9 cellular contexts compared by ENCODE assay signal in the genomic region with DNA sequence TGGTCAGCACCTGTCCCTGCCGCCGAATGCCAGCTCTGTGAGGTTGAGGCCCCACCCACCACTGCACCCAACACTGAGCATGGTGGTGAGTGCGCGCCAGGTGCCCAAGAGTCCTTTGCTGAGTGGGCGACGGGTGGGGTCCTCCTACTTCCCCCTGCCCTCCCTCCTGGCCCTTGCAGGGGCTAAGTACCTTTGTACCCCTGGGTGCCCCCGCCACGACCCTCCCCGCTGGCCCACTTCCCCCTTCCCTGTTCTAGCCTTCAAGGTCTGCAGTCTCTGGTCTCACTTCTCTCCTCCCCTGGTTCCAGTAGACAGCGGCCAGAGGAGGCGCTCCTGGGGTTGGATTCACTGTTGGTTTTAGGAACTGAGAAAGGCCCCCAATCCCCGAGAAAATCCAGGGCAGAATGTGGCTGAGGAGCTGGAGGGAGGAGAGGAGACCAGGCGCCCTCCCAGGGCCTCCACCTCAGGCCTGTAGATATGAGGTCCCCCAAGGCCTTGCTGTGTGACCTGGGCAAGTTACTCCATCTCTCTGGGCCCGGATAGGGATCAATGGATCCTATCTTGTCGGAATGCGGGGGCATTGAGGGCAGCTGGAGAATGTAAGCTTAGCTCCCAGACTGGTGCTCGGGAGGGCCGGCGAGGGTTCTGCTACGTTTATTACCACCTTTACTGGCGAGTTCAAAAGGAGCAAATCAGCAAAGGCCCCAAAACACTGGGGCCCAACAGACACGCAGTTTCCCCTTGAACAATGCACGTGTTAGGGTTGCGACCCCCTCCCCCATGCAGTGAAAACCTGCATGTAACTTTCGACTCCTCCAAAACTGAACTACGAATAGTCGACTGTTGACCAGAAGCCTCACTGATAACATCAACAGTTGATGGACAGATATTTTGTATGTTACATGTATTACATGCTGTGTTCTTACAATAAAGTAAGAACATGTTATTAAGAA. TPM values are rescaled to one million over a fixed set of nuclear protein-coding genes. Genes with fewer than 3 reads are reported as not detected.
DNase-seq lines count a peak whose midpoint lies in the region; ATAC-seq and TF ChIP-seq lines count a peak whose summit lies in the region.
"Had no signal": no experiment of that assay in that cellular context is flagged by ENCODE, and none has a peak within 500 bp of the region (broad histone marks: within the 10 kb centered on the region; RNA-seq: fewer than 3 reads in every experiment).

No MANE protein-coding gene starts in this region.

- no peak overlapping the region for H3K4me3 ChIP-seq in left ventricle myocardium inferior
- H3K4me3 ChIP-seq in thymus (ENCODE audit: low read length), result no peak overlapping the region

- DNase-seq in left ventricle myocardium inferior, result no peak
- no peak for DNase-seq in Right ventricle myocardium superior
- peak; percentile 52 for DNase-seq in activated naive CD4-positive, alpha-beta T cell treated with anti-CD3 and anti-CD28 coated beads, Interleukin-2, amount 50 U/mL, for 16 hours
- DNase-seq in left kidney (ENCODE audit: low read depth, low spot score), result peak; percentile 17
- no peak for DNase-seq in midbrain (lab: John Stamatoyannopoulos, UW)
- no peak for DNase-seq in RPMI8226
- DNase-seq: hippocampal formation had no signal

- H3K36me3 ChIP-seq in left ventricle myocardium inferior (no peaks in the 10 kb centered on the region), thymus (ENCODE audit: control insufficient read depth, insufficient read depth) (no peaks in the 10 kb centered on the region)

- H3K27ac ChIP-seq in left ventricle myocardium inferior (replicated peaks) (peak overlapping the region; percentile 89), thymus (ENCODE audit: low read depth) (peak overlapping the region; percentile 53)

- intact Hi-C loops in left ventricle myocardium inferior (cut with micrococcal nuclease), result no loop called here
- intact Hi-C loops in Right ventricle myocardium superior (cut with DNase I), result no loop called here

- no peak for TF ChIP-seq CTCF in left ventricle myocardium inferior (IDR thresholded peaks at IDR 0.05; ENCODE audit: borderline replicate concordance)

- H3K27me3 ChIP-seq in left ventricle myocardium inferior (ENCODE audit: low read depth) (no peaks in the 10 kb centered on the region), thymus (ENCODE audit: control insufficient read depth, insufficient read depth) (no peaks in the 10 kb centered on the region)

- 84% methylated on average over 27 of the region's 27 CpGs for WGBS in thymus

- H3K9me3 ChIP-seq in left ventricle myocardium inferior (replicated peaks) (peaks cover 23% of the 10 kb centered on the region), thymus (ENCODE audit: control insufficient read depth) (no peaks in the 10 kb centered on the region)

- ATAC-seq in Right ventricle myocardium superior (ENCODE audit: poor library complexity) (no peak), HG03342 (IDR thresholded peaks at IDR 0.05; ENCODE audit: unreplicated experiment) (no peak)

- H3K4me1 ChIP-seq in left ventricle myocardium inferior, result peaks cover 40% of the 10 kb centered on the region
- no peaks in the 10 kb centered on the region for H3K4me1 ChIP-seq in thymus (ENCODE audit: control insufficient read depth, insufficient read depth, low read length)

RNA-seq across cellular contexts. Expression of a gene that starts 31.9 kb away (rescaled TPM):
- not detected for total RNA-seq in left ventricle myocardium inferior
- total RNA-seq in Right ventricle myocardium superior, result not detected
- 0.09 TPM for polyA plus RNA-seq in thymus

Comparison
In these comparisons a context has a peak if more than half of its experiments do, and no peak if none do; other contexts are left out.
1. DNase-seq: peak in activated naive CD4-positive, alpha-beta T cell treated with anti-CD3 and anti-CD28 coated beads, Interleukin-2, amount 50 U/mL, for 16 hours (single experiment) and left kidney (single experiment); none in left ventricle myocardium inferior (single experiment), Right ventricle myocardium superior (single experiment), midbrain (single experiment) and RPMI8226 (single experiment).